In the genomic region with DNA sequence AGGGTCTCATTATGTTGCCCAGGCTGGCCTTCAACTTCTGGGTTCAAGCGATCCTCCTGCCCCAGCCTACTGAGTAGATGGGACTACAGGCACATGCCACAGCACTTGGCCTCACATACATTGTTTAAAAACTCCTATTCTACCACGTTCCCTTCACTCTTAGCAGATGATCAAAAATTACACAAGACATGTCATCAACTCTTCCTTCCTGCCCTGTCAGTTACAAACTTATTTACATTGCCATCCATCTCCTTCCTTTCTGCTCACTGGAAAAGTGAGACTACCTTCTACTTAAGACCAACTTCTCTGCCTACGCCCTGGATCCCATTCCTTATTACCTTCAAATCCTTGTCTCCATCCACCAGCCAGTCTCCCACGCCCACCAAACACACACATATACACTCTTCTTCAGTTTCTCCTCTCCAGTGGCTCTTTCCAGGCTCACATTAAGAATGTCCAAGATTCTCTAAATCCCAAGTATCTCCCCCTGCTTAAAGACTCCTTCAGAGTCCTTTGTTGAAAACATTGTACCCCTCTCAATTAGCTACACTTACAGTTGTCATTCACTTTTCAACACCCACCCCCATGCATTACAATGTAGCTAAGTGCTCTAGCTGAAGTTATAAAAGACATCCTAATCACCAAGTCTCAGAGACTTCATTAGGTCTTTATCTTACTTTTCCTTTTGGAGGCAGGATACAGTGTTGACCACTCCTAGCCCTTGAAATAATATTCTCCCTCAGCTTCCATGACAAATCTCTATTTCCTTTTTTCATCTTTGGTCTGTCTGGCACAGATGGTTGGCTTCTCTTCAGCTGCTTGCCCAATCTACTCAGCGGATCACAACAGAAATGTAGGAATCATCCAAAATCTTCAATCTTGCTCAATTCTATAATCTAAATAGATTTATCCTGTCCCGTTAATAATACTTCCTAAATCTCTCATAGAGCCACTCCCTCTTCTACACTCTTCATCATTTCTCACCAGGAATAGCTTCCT, we compare ENCODE assay signal across 15 cellular contexts. TPM values are rescaled to one million over a fixed set of nuclear protein-coding genes. Genes with fewer than 3 reads are reported as not detected.
DNase-seq lines count a peak whose midpoint lies in the region; ATAC-seq, FAIRE-seq and TF ChIP-seq lines count a peak whose summit lies in the region.
"Had no signal": no experiment of that assay in that cellular context is flagged by ENCODE, and none has a peak within 500 bp of the region (broad histone marks: within the 10 kb centered on the region; RNA-seq: fewer than 3 reads in every experiment).

No MANE protein-coding gene starts in this region.

- intact Hi-C loops in left cardiac atrium (cut with DNase I) = loop anchor here (5.0 to 10.0 kb wide), 2 partner anchors 79 to 308 kb away; no protein-coding TSS in a partner anchor
- intact Hi-C loops in Right ventricle myocardium inferior (cut with DNase I) = loop anchor here (5.0 kb wide), 2 partner anchors 63 to 228 kb away; no protein-coding TSS in a partner anchor

- no peak overlapping the region for H3K4me3 Mint-ChIP-seq in astrocyte (ENCODE audit: unreplicated experiment)
- H3K4me3 Mint-ChIP-seq: activated CD8-positive, alpha-beta T cell treated with anti-CD3 and anti-CD28 coated beads for 36 hours had no signal

- H3K4me2 ChIP-seq in astrocyte (ENCODE audit: low read length) = no peak overlapping the region
- H3K4me2 ChIP-seq: A549 had no signal

- H4K20me1 ChIP-seq in astrocyte (ENCODE audit: insufficient read depth, low read length) = peaks cover 70% of the 10 kb centered on the region

- FAIRE-seq in astrocyte (lab: Jason Lieb, UNC) = no peak
- FAIRE-seq: A549 had no signal

- peaks cover 12% of the 10 kb centered on the region for H3K4me1 ChIP-seq in astrocyte (ENCODE audit: insufficient read depth, low read length)

- no peak overlapping the region for H3K9ac ChIP-seq in astrocyte (ENCODE audit: low read length)

- POLR2A ChIA-PET in RWPE1 (lab: Yijun Ruan, JAX; ENCODE audit: low non-redundant PET) = no interaction called here

- H3K9me3 Mint-ChIP-seq in astrocyte (ENCODE audit: unreplicated experiment) = no peaks in the 10 kb centered on the region
- H3K9me3 Mint-ChIP-seq: activated CD8-positive, alpha-beta T cell treated with anti-CD3 and anti-CD28 coated beads for 36 hours had no signal

- CTCF ChIA-PET in RWPE1 (lab: Yijun Ruan, JAX) = no interaction called here

- no peaks in the 10 kb centered on the region for H3K27me3 Mint-ChIP-seq in astrocyte (ENCODE audit: low read depth, unreplicated experiment)
- H3K27me3 Mint-ChIP-seq: activated CD8-positive, alpha-beta T cell treated with anti-CD3 and anti-CD28 coated beads for 36 hours had no signal

- H3K79me2 ChIP-seq in astrocyte (ENCODE audit: insufficient read depth, low read length) = peaks cover 89% of the 10 kb centered on the region

- TF ChIP-seq CTCF in astrocyte (IDR thresholded peaks at IDR 0.05; ENCODE audit: insufficient read depth, low read depth, low read length) (no peak), RWPE1 (conservative IDR thresholded peaks at IDR 0.05; ENCODE audit: low read depth) (no peak), GM13976 (IDR thresholded peaks at IDR 0.05; ENCODE audit: borderline replicate concordance, control extremely low read depth, extremely low read depth, insufficient read depth, missing control alignments) (no peak)

- in situ Hi-C loops in GM13976 (cut with MboI; ENCODE audit: low sequenced_read_pairs, unreplicated experiment) = no loop called here

- ATAC-seq in left cardiac atrium (no peak), Right ventricle myocardium inferior (no peak), GM21390 (IDR thresholded peaks at IDR 0.05; ENCODE audit: unreplicated experiment) (no peak)
- ATAC-seq: A549; activated CD8-positive, alpha-beta T cell treated with anti-CD3 and anti-CD28 coated beads for 36 hours had no signal

- no peak overlapping the region for H3K27ac ChIP-seq in astrocyte (ENCODE audit: low read depth, low read length)
- H3K27ac ChIP-seq in RWPE1 = no peak overlapping the region
- H3K27ac ChIP-seq: A549, SJCRH30 had no signal

- H3K4me1 Mint-ChIP-seq in astrocyte (ENCODE audit: low read depth, unreplicated experiment) = peaks cover 14% of the 10 kb centered on the region

- no peaks in the 10 kb centered on the region for H3K36me3 Mint-ChIP-seq in astrocyte (ENCODE audit: low read depth, unreplicated experiment)

- H3K27ac Mint-ChIP-seq in astrocyte (ENCODE audit: unreplicated experiment) = no peak overlapping the region
- H3K27ac Mint-ChIP-seq: activated CD8-positive, alpha-beta T cell treated with anti-CD3 and anti-CD28 coated beads for 36 hours had no signal

- no peaks in the 10 kb centered on the region for H3K36me3 ChIP-seq in astrocyte (ENCODE audit: insufficient read depth, low read length)
- H3K36me3 ChIP-seq: SJCRH30 had no signal

- no peak overlapping the region for H2AFZ ChIP-seq in astrocyte (ENCODE audit: low read depth, low read length)

- DNase-seq in left cardiac atrium (peak; percentile 41), Right ventricle myocardium inferior (ENCODE audit: missing footprints) (no peak), astrocyte (ENCODE audit: low read depth) (peak; percentile 36), iris pigment epithelial cell (ENCODE audit: low read depth) (peak; percentile 66), RWPE1 (ENCODE audit: low spot score) (no peak), GDM1 (lab: John Stamatoyannopoulos, UW) (no peak), GM13976 (ENCODE audit: low spot score) (no peak)
- DNase-seq: activated CD8-positive, alpha-beta T cell treated with anti-CD3 and anti-CD28 coated beads for 36 hours; activated gamma-delta T cell; NCI-H2081; substantia nigra had no signal

- no peaks in the 10 kb centered on the region for H3K9me3 ChIP-seq in astrocyte (ENCODE audit: insufficient read depth, low read depth, low read length)
- H3K9me3 ChIP-seq: A549, SJCRH30 had no signal

- no peaks in the 10 kb centered on the region for H3K27me3 ChIP-seq in astrocyte (ENCODE audit: insufficient read depth, low read length)
- H3K27me3 ChIP-seq: SJCRH30 had no signal

- H3K4me3 ChIP-seq in astrocyte (ENCODE audit: insufficient read depth, low read depth, low read length) = no peak overlapping the region
- H3K4me3 ChIP-seq: A549, SJCRH30, skin epidermis had no signal

RNA-seq across cellular contexts. Expression of a gene that starts 4.2 kb away (rescaled TPM):
- total RNA-seq in left cardiac atrium = 10 to 100 TPM; 59.0 to 71.7 TPM
- total RNA-seq in Right ventricle myocardium inferior = 66.6 TPM
- 58.5 and 62.3 TPM in 2 replicates for total RNA-seq in astrocyte

RNA-seq across cellular contexts. Expression of a gene that starts 4.9 kb away (rescaled TPM):
- total RNA-seq in left cardiac atrium = 10 to 100 TPM; 33.5 to 36.3 TPM
- total RNA-seq in Right ventricle myocardium inferior = 30.1 TPM
- 46.8 and 47.4 TPM in 2 replicates for total RNA-seq in astrocyte

Comparison
In these comparisons a context has a peak if more than half of its experiments do, and no peak if none do; other contexts are left out.
1. DNase-seq: peak in left cardiac atrium (single experiment), astrocyte (single experiment) and iris pigment epithelial cell (single experiment); none in Right ventricle myocardium inferior (single experiment), RWPE1 (single experiment), GDM1 (single experiment) and GM13976 (single experiment).